In genomic region chr15:66452421-66452820, GRCh38 we compare ENCODE assay signal across 18 cellular contexts. TPM values are rescaled to one million over a fixed set of nuclear protein-coding genes. Genes with fewer than 3 reads are reported as not detected.
DNase-seq lines count a peak whose midpoint lies in the region; ATAC-seq, FAIRE-seq and TF ChIP-seq lines count a peak whose summit lies in the region.
"Had no signal": no experiment of that assay in that cellular context is flagged by ENCODE, and none has a peak within 500 bp of the region (broad histone marks: within the 10 kb centered on the region; RNA-seq: fewer than 3 reads in every experiment).

No MANE protein-coding gene starts in this region.

- 95% methylated on average over 4 of the region's 4 CpGs for WGBS in HepG2 (ENCODE audit: low lambda C conversion rate)
- 90 to 92% methylated on average over 4 of the region's 4 CpGs for WGBS in tibial nerve, 2 donors

- no peak for FAIRE-seq in HepG2 (lab: Jason Lieb, UNC)
- FAIRE-seq: A549, D721Med, H54 had no signal

- DNase-seq in DMS 273 treated with DMSO at 0.1 percent for 48 hours (lab: John Stamatoyannopoulos, UW) (peak; percentile 17), NCI-H524 (lab: John Stamatoyannopoulos, UW) (peak; percentile 33 to 80), HepG2 (ENCODE audit: low spot score) (no peak), mesenteric fat pad (ENCODE audit: low spot score) (no peak), tibial nerve (ENCODE audit: low spot score in 2 of 2) (no peak), neural progenitor cell (ENCODE audit: low spot score) (no peak)
- DNase-seq in central memory CD8-positive, alpha-beta T cell (ENCODE audit: low spot score in 2 of 2): no peak
- DNase-seq: BE2C; CD4-positive, alpha-beta memory T cell; DMS53; GF-D8; GM23248 had no signal

- H4K20me1 ChIP-seq in HepG2 (ENCODE audit: insufficient read depth, low read length) (no peaks in the 10 kb centered on the region), neural progenitor cell (ENCODE audit: low read depth) (no peaks in the 10 kb centered on the region)

- H3K4me3 Mint-ChIP-seq in central memory CD8-positive, alpha-beta T cell: no peak overlapping the region
- H3K4me3 Mint-ChIP-seq in neural progenitor cell: no peak overlapping the region
- H3K4me3 Mint-ChIP-seq: CD4-positive, alpha-beta memory T cell; IgD-negative memory B cell had no signal

- no peak for TF ChIP-seq POLR2A in HepG2 (IDR thresholded peaks at IDR 0.05; ENCODE audit: insufficient read depth in 1 of 2, low read depth in 2 of 2, low read length in 2 of 2)
- TF ChIP-seq POLR2A in tibial nerve (IDR thresholded peaks at IDR 0.05): no peak

- TF ChIP-seq EP300 in HepG2 (IDR thresholded peaks at IDR 0.05; ENCODE audit: low read depth in 2 of 2, low read length in 2 of 2): no peak
- no peak for TF ChIP-seq EP300 in HepG2 (CRISPR knock-in tag; IDR thresholded peaks at IDR 0.05; ENCODE audit: borderline replicate concordance)
- no peak for TF ChIP-seq EP300 in tibial nerve (IDR thresholded peaks at IDR 0.05)

- TF ChIP-seq CTCF in HepG2 (CRISPR knock-in tag; IDR thresholded peaks at IDR 0.05) (no peak), tibial nerve (IDR thresholded peaks at IDR 0.05) (no peak), neural progenitor cell (IDR thresholded peaks at IDR 0.05) (no peak)

- H3F3A ChIP-seq in neural progenitor cell (ENCODE audit: low read depth): no peaks in the 10 kb centered on the region

- TF ChIP-seq RAD21 in HepG2 (CRISPR knock-in tag; IDR thresholded peaks at IDR 0.05): no peak

- H3K27me3 ChIP-seq in HepG2 (ENCODE audit: control insufficient read depth in 1 of 2, insufficient read depth in 2 of 2, low read length in 2 of 2) (no peaks in the 10 kb centered on the region), tibial nerve (no peaks in the 10 kb centered on the region), neural progenitor cell (no peaks in the 10 kb centered on the region)
- H3K27me3 ChIP-seq: BE2C had no signal

- no peaks in the 10 kb centered on the region for H3K27me3 Mint-ChIP-seq in central memory CD8-positive, alpha-beta T cell
- H3K27me3 Mint-ChIP-seq in neural progenitor cell (ENCODE audit: insufficient read depth, low read depth): no peaks in the 10 kb centered on the region
- H3K27me3 Mint-ChIP-seq: CD4-positive, alpha-beta memory T cell; IgD-negative memory B cell had no signal

- no peaks in the 10 kb centered on the region for H3K79me2 ChIP-seq in HepG2 (ENCODE audit: insufficient read depth, low read length)
- H3K79me2 ChIP-seq in neural progenitor cell (ENCODE audit: low read depth): no peaks in the 10 kb centered on the region

- H3K4me1 Mint-ChIP-seq in central memory CD8-positive, alpha-beta T cell: no peaks in the 10 kb centered on the region
- no peaks in the 10 kb centered on the region for H3K4me1 Mint-ChIP-seq in neural progenitor cell

- no peak for ATAC-seq in central memory CD8-positive, alpha-beta T cell (replicated peaks; ENCODE audit: extremely low read depth, poor library complexity, severe bottlenecking)
- ATAC-seq in HepG2: peak; percentile 54
- ATAC-seq: HCT116 had no signal

- in situ Hi-C loops in HepG2 (cut with HindIII; ENCODE audit: extremely low pct_ligation_motif_present, low pct_unique_long_range_greater_than_20kb): no loop called here

- H3K9ac ChIP-seq in HepG2 (ENCODE audit: insufficient read depth, low read depth, low read length) (no peak overlapping the region), neural progenitor cell (no peak overlapping the region)
- H3K9ac ChIP-seq: GM23248 had no signal

- peak overlapping the region; percentile 48 for H3K27ac Mint-ChIP-seq in central memory CD8-positive, alpha-beta T cell (ENCODE audit: low read depth)
- no peak overlapping the region for H3K27ac Mint-ChIP-seq in neural progenitor cell
- H3K27ac Mint-ChIP-seq: IgD-negative memory B cell had no signal

- H2AFZ ChIP-seq in HepG2 (ENCODE audit: low read length): no peak overlapping the region
- no peak overlapping the region for H2AFZ ChIP-seq in neural progenitor cell (replicated peaks)
- H2AFZ ChIP-seq: GM23248 had no signal

- H3K36me3 ChIP-seq in HepG2 (replicated peaks in 1 of 2; ENCODE audit: control insufficient read depth in 1 of 2, insufficient read depth in 2 of 2, low read length in 2 of 2) (peaks cover 0 to 15% of the 10 kb centered on the region in 2 experiments; a peak in 2 of 5 replicates), tibial nerve (peaks cover 0 to 35% (median 0%) of the 10 kb centered on the region in 3 donors), neural progenitor cell (peaks cover 7% of the 10 kb centered on the region)

- POLR2A ChIA-PET in HepG2 (lab: Yijun Ruan, JAX): no interaction called here

- no peaks in the 10 kb centered on the region for H3K9me3 Mint-ChIP-seq in central memory CD8-positive, alpha-beta T cell
- H3K9me3 Mint-ChIP-seq in neural progenitor cell: no peaks in the 10 kb centered on the region
- H3K9me3 Mint-ChIP-seq: CD4-positive, alpha-beta memory T cell had no signal

- H3K4me2 ChIP-seq in HepG2 (ENCODE audit: low read depth, low read length) (peak overlapping the region; percentile 41; the same call in 1 of the 2 replicates), neural progenitor cell (no peak overlapping the region)
- H3K4me2 ChIP-seq: A549 had no signal

- H3K4me3 ChIP-seq in HepG2 (replicated peaks in 1 of 3; ENCODE audit: insufficient read depth in 1 of 3, low read depth in 2 of 3, low read length in 3 of 3) (no peak overlapping the region), tibial nerve (no peak overlapping the region), neural progenitor cell (no peak overlapping the region)
- H3K4me3 ChIP-seq: A549, GM23248 had no signal

- CTCF ChIA-PET in HepG2 (lab: Yijun Ruan, JAX; ENCODE audit: low intra/inter-chr PET ratio, low total read pairs): no interaction called here

- no TSS peak for BruUV-seq in HepG2 (replicated peaks; lab: Mats Ljungman, UMichigan)

- H3K27ac ChIP-seq in HepG2 (ENCODE audit: extremely low read length, insufficient read depth, low read length) (peak overlapping the region; percentile 80), tibial nerve (no peak overlapping the region), neural progenitor cell (no peak overlapping the region)
- H3K27ac ChIP-seq: A549, C4-2B, GM23248 had no signal

- H3K9me3 ChIP-seq in HepG2 (ENCODE audit: low read length): no peaks in the 10 kb centered on the region
- H3K9me3 ChIP-seq in tibial nerve: no peaks in the 10 kb centered on the region
- no peaks in the 10 kb centered on the region for H3K9me3 ChIP-seq in neural progenitor cell (ENCODE audit: low read depth)
- H3K9me3 ChIP-seq: A549, BE2C had no signal

- intact Hi-C loops in HepG2 (cut with micrococcal nuclease; ENCODE audit: unreplicated experiment): no loop called here

- H3K36me3 Mint-ChIP-seq in central memory CD8-positive, alpha-beta T cell (ENCODE audit: insufficient read depth): peaks cover 9% of the 10 kb centered on the region
- H3K36me3 Mint-ChIP-seq in neural progenitor cell: peaks cover 14% of the 10 kb centered on the region

- H3K4me1 ChIP-seq in HepG2 (ENCODE audit: insufficient read depth, low read length): peaks cover 27% of the 10 kb centered on the region
- H3K4me1 ChIP-seq in tibial nerve: peaks cover 0 to 4% (median 0%) of the 10 kb centered on the region in 4 donors
- no peaks in the 10 kb centered on the region for H3K4me1 ChIP-seq in neural progenitor cell

RNA-seq across cellular contexts. Expression of gene SNAPC5, which starts 45.1 kb away (rescaled TPM):
- total RNA-seq in HepG2 (2016; rRNA removed; fragmentation: Illumina TruSeq; extraction: Trizol) (36.2 and 49.3 TPM in 2 replicates), mesenteric fat pad (18.4 TPM), tibial nerve (10 to 100 TPM; 12.7 to 25.8 (median 20.9) TPM), neural progenitor cell (ENCODE audit: low replicate concordance) (26.2 and 32.7 TPM in 2 replicates)
- 30.3 and 42.4 TPM in 2 replicates for total RNA-seq in HepG2 (2016; cell fraction: cytosol; rRNA removed; fragmentation: Illumina TruSeq; extraction: Trizol; ENCODE audit: low read depth)
- 39.3 and 50.4 TPM in 2 replicates for total RNA-seq in HepG2 (2016; cell fraction: insoluble cytoplasmic fraction; rRNA removed; fragmentation: Illumina TruSeq; extraction: Trizol)
- 47.2 and 52.6 TPM in 2 replicates for total RNA-seq in HepG2 (2016; cell fraction: membrane; rRNA removed; fragmentation: Illumina TruSeq; extraction: Trizol)
- total RNA-seq in HepG2 (2016; cell fraction: nucleus; rRNA removed; fragmentation: Illumina TruSeq; extraction: Trizol): 21.5 and 24.4 TPM in 2 replicates
- 13.4 and 14.8 TPM in 2 replicates for polyA plus RNA-seq in HepG2 (2011; rRNA removed)
- 18.1 and 19.5 TPM in 2 replicates for polyA plus RNA-seq in HepG2 (2011; cell fraction: cytosol; rRNA removed)
- polyA plus RNA-seq in HepG2 (2011; cell fraction: nucleus; rRNA removed): 8.6 and 9.4 TPM in 2 replicates
- 20.4 and 21.1 TPM in 2 replicates for polyA plus RNA-seq in HepG2 (2012)
- 30.8 and 41.9 TPM in 2 replicates for polyA plus RNA-seq in HepG2 (2016; cell fraction: cytosol; fragmentation: Illumina TruSeq; extraction: Trizol; ENCODE audit: low read depth)
- polyA plus RNA-seq in HepG2 (2016; cell fraction: insoluble cytoplasmic fraction; fragmentation: Illumina TruSeq; extraction: Trizol; ENCODE audit: low read depth): 48.6 and 53.3 TPM in 2 replicates
- 34.8 and 48.0 TPM in 2 replicates for polyA plus RNA-seq in HepG2 (2016; cell fraction: membrane; fragmentation: Illumina TruSeq; extraction: Trizol; ENCODE audit: low read depth)
- 30.6 TPM in 2 replicates for polyA plus RNA-seq in HepG2 (2016; cell fraction: nucleus; fragmentation: Illumina TruSeq; extraction: Trizol; ENCODE audit: insufficient read depth, low read depth)
- 3.6 and 18.9 TPM in 2 replicates for polyA minus RNA-seq in HepG2 (2011; rRNA and poly(A)+ RNA removed; ENCODE audit: low replicate concordance)
- 5.8 and 8.1 TPM in 2 replicates for polyA minus RNA-seq in HepG2 (2011; cell fraction: cytosol; rRNA and poly(A)+ RNA removed)
- 11.3 and 17.2 TPM in 2 replicates for polyA minus RNA-seq in HepG2 (2011; cell fraction: nucleus; rRNA and poly(A)+ RNA removed)

RNA-seq across cellular contexts. Expression of gene RPL4, which starts 52.2 kb away (rescaled TPM):
- 3,630 and 4,972 TPM in 2 replicates for total RNA-seq in HepG2 (2016; rRNA removed; fragmentation: Illumina TruSeq; extraction: Trizol)
- total RNA-seq in HepG2 (2016; cell fraction: cytosol; rRNA removed; fragmentation: Illumina TruSeq; extraction: Trizol; ENCODE audit: low read depth): 1,158 and 1,199 TPM in 2 replicates
- total RNA-seq in HepG2 (2016; cell fraction: insoluble cytoplasmic fraction; rRNA removed; fragmentation: Illumina TruSeq; extraction: Trizol): 3,592 and 4,979 TPM in 2 replicates
- total RNA-seq in HepG2 (2016; cell fraction: membrane; rRNA removed; fragmentation: Illumina TruSeq; extraction: Trizol): 7,983 and 8,792 TPM in 2 replicates
- total RNA-seq in HepG2 (2016; cell fraction: nucleus; rRNA removed; fragmentation: Illumina TruSeq; extraction: Trizol): 1,360 and 1,490 TPM in 2 replicates
- 3,960 and 4,467 TPM in 2 replicates for polyA plus RNA-seq in HepG2 (2011; rRNA removed)
- 5,248 and 5,827 TPM in 2 replicates for polyA plus RNA-seq in HepG2 (2011; cell fraction: cytosol; rRNA removed)
- polyA plus RNA-seq in HepG2 (2011; cell fraction: nucleus; rRNA removed): 1,317 and 1,448 TPM in 2 replicates
- polyA plus RNA-seq in HepG2 (2012): 3,526 and 4,575 TPM in 2 replicates
- 4,015 and 4,840 TPM in 2 replicates for polyA plus RNA-seq in HepG2 (2016; cell fraction: cytosol; fragmentation: Illumina TruSeq; extraction: Trizol; ENCODE audit: low read depth)
- 4,603 and 4,764 TPM in 2 replicates for polyA plus RNA-seq in HepG2 (2016; cell fraction: insoluble cytoplasmic fraction; fragmentation: Illumina TruSeq; extraction: Trizol; ENCODE audit: low read depth)
- polyA plus RNA-seq in HepG2 (2016; cell fraction: membrane; fragmentation: Illumina TruSeq; extraction: Trizol; ENCODE audit: low read depth): 7,818 and 8,825 TPM in 2 replicates
- polyA plus RNA-seq in HepG2 (2016; cell fraction: nucleus; fragmentation: Illumina TruSeq; extraction: Trizol; ENCODE audit: insufficient read depth, low read depth): 2,081 and 2,237 TPM in 2 replicates
- polyA minus RNA-seq in HepG2 (2011; rRNA and poly(A)+ RNA removed; ENCODE audit: low replicate concordance): 4,301 and 6,437 TPM in 2 replicates
- polyA minus RNA-seq in HepG2 (2011; cell fraction: cytosol; rRNA and poly(A)+ RNA removed): 1,474 and 1,645 TPM in 2 replicates
- polyA minus RNA-seq in HepG2 (2011; cell fraction: nucleus; rRNA and poly(A)+ RNA removed): 662 and 844 TPM in 2 replicates
- 1,807 TPM for total RNA-seq in mesenteric fat pad
- total RNA-seq in tibial nerve: 1,000 to 10,000 TPM; 1,198 to 2,364 (median 2,009) TPM
- total RNA-seq in neural progenitor cell (ENCODE audit: low replicate concordance): 7,725 and 7,728 TPM in 2 replicates

RNA-seq across cellular contexts. Expression of gene ZWILCH, which starts 52.7 kb away (rescaled TPM):
- 27.8 and 44.6 TPM in 2 replicates for total RNA-seq in HepG2 (2016; rRNA removed; fragmentation: Illumina TruSeq; extraction: Trizol)
- total RNA-seq in HepG2 (2016; cell fraction: cytosol; rRNA removed; fragmentation: Illumina TruSeq; extraction: Trizol; ENCODE audit: low read depth): 21.2 and 22.9 TPM in 2 replicates
- total RNA-seq in HepG2 (2016; cell fraction: insoluble cytoplasmic fraction; rRNA removed; fragmentation: Illumina TruSeq; extraction: Trizol): 26.2 and 47.7 TPM in 2 replicates
- total RNA-seq in HepG2 (2016; cell fraction: membrane; rRNA removed; fragmentation: Illumina TruSeq; extraction: Trizol): 14.1 and 15.5 TPM in 2 replicates
- total RNA-seq in HepG2 (2016; cell fraction: nucleus; rRNA removed; fragmentation: Illumina TruSeq; extraction: Trizol): 19.8 and 20.1 TPM in 2 replicates
- polyA plus RNA-seq in HepG2 (2011; rRNA removed): 6.9 and 9.5 TPM in 2 replicates
- polyA plus RNA-seq in HepG2 (2011; cell fraction: cytosol; rRNA removed): 2.9 and 4.0 TPM in 2 replicates
- polyA plus RNA-seq in HepG2 (2011; cell fraction: nucleus; rRNA removed): 3.8 and 6.9 TPM in 2 replicates
- 5.2 and 10.2 TPM in 2 replicates for polyA plus RNA-seq in HepG2 (2012)
- polyA plus RNA-seq in HepG2 (2016; cell fraction: cytosol; fragmentation: Illumina TruSeq; extraction: Trizol; ENCODE audit: low read depth): 1.7 and 1.9 TPM in 2 replicates
- polyA plus RNA-seq in HepG2 (2016; cell fraction: insoluble cytoplasmic fraction; fragmentation: Illumina TruSeq; extraction: Trizol; ENCODE audit: low read depth): 35.0 and 37.1 TPM in 2 replicates
- polyA plus RNA-seq in HepG2 (2016; cell fraction: membrane; fragmentation: Illumina TruSeq; extraction: Trizol; ENCODE audit: low read depth): 5.2 and 8.1 TPM in 2 replicates
- polyA plus RNA-seq in HepG2 (2016; cell fraction: nucleus; fragmentation: Illumina TruSeq; extraction: Trizol; ENCODE audit: insufficient read depth, low read depth): 21.1 and 23.2 TPM in 2 replicates
- 11.7 and 60.8 TPM in 2 replicates for polyA minus RNA-seq in HepG2 (2011; rRNA and poly(A)+ RNA removed; ENCODE audit: low replicate concordance)
- 5.7 and 6.9 TPM in 2 replicates for polyA minus RNA-seq in HepG2 (2011; cell fraction: cytosol; rRNA and poly(A)+ RNA removed)
- polyA minus RNA-seq in HepG2 (2011; cell fraction: nucleus; rRNA and poly(A)+ RNA removed): 11.2 and 12.8 TPM in 2 replicates
- 4.4 TPM for total RNA-seq in mesenteric fat pad
- 1 to 10 TPM; 4.1 to 5.5 (median 4.2) TPM for total RNA-seq in tibial nerve
- 45.2 and 89.5 TPM in 2 replicates for total RNA-seq in neural progenitor cell (ENCODE audit: low replicate concordance)

Comparison
In these comparisons a context has a peak if more than half of its experiments do, and no peak if none do; other contexts are left out.
1. DNase-seq: peak in DMS 273 treated with DMSO at 0.1 percent for 48 hours (single experiment) and NCI-H524 (2 of 2); none in central memory CD8-positive, alpha-beta T cell (0 of 2), HepG2 (single experiment), mesenteric fat pad (single experiment), tibial nerve (0 of 2) and neural progenitor cell (single experiment).